In genomic region chr3:119810018-119810435, GRCh38 we compare ENCODE assay signal across 8 cellular contexts. TPM values are rescaled to one million over a fixed set of nuclear protein-coding genes. Genes with fewer than 3 reads are reported as not detected.
DNase-seq lines count a peak whose midpoint lies in the region; TF ChIP-seq lines count a peak whose summit lies in the region.

No MANE protein-coding gene starts in this region.

- H3K4me1 ChIP-seq in hepatocyte (ENCODE audit: insufficient read depth), result no peaks in the 10 kb centered on the region

- peak overlapping the region; percentile 46 for H3K4me3 ChIP-seq in H7 (ENCODE audit: insufficient read depth, low read depth, low read length)
- H3K4me3 ChIP-seq in hepatocyte, result no peak overlapping the region

- WGBS in hepatocyte (ENCODE audit: low lambda C conversion rate, missing lambda C conversion rate), result 64% methylated on average over 32 of the region's 33 CpGs

- DNase-seq in H7 (no peak), NOMO-1 treated with dmso at 0.1 percent for 144 hours (lab: John Stamatoyannopoulos, UW; ENCODE audit: unreplicated experiment) (peak; percentile 63), hepatocyte (ENCODE audit: low spot score) (peak; percentile 23), HK-2 (ENCODE audit: unreplicated experiment) (no peak), NCI-H187 (lab: John Stamatoyannopoulos, UW) (no peak)
- peak; percentile 69 for DNase-seq in activated naive CD4-positive, alpha-beta T cell treated with Interleukin-2 at 50 U/mL for 16 hours
- DNase-seq in stimulated activated CD4-positive, alpha-beta T cell treated with anti-CD3 and anti-CD28 coated beads, Interleukin-2, amount 100 ng/mL, for 4 hours (ENCODE audit: low read depth), result peak; percentile 67

- H3K4me2 ChIP-seq in hepatocyte, result peak overlapping the region; percentile 70

- no peaks in the 10 kb centered on the region for H3K9me2 ChIP-seq in hepatocyte (replicated peaks; ENCODE audit: insufficient read depth)

- H3K36me3 ChIP-seq in H7 (replicated peaks; ENCODE audit: control insufficient read depth, insufficient read depth, low read length) (no peaks in the 10 kb centered on the region), hepatocyte (replicated peaks; ENCODE audit: insufficient read depth, low read depth) (no peaks in the 10 kb centered on the region)

- no peaks in the 10 kb centered on the region for H3K79me2 ChIP-seq in hepatocyte

- H3K27me3 ChIP-seq in H7 (ENCODE audit: control insufficient read depth, insufficient read depth, low read length) (no peaks in the 10 kb centered on the region; the same call in 1 of the 2 replicates), hepatocyte (no peaks in the 10 kb centered on the region)

- peak; percentile 67 for TF ChIP-seq CTCF in GM12873 (IDR thresholded peaks at IDR 0.05; ENCODE audit: insufficient read depth, low read depth, low read length, missing control alignments)
- peak; percentile 12 for TF ChIP-seq CTCF in hepatocyte (IDR thresholded peaks at IDR 0.05; ENCODE audit: poor library complexity)

- H3K27ac ChIP-seq in hepatocyte, result no peak overlapping the region

- no peaks in the 10 kb centered on the region for H4K20me1 ChIP-seq in hepatocyte (ENCODE audit: insufficient read depth, poor library complexity, severe bottlenecking)

- no peaks in the 10 kb centered on the region for H3K9me3 ChIP-seq in hepatocyte (ENCODE audit: low read depth)

- H2AFZ ChIP-seq in hepatocyte, result no peak overlapping the region

RNA-seq across cellular contexts. Expression of gene NR1I2, which starts 28.1 kb away (rescaled TPM):
- total RNA-seq in H7 (2014; rRNA removed; shearing (Covaris generic)), result 0.87 and 1.6 TPM in 2 replicates
- total RNA-seq in hepatocyte, result 7.0 and 7.1 TPM in 2 replicates
- 2.8 and 5.0 TPM in 2 replicates for polyA plus RNA-seq in hepatocyte

Comparison
In these comparisons a context has a peak if more than half of its experiments do, and no peak if none do; other contexts are left out.
1. DNase-seq: peak in NOMO-1 treated with dmso at 0.1 percent for 144 hours (single experiment), activated naive CD4-positive, alpha-beta T cell treated with Interleukin-2 at 50 U/mL for 16 hours (single experiment), hepatocyte (single experiment) and stimulated activated CD4-positive, alpha-beta T cell treated with anti-CD3 and anti-CD28 coated beads, Interleukin-2, amount 100 ng/mL, for 4 hours (single experiment); none in H7 (single experiment), HK-2 (single experiment) and NCI-H187 (0 of 2).